ENCODE assay signal across 8 cellular contexts in the genomic region with DNA sequence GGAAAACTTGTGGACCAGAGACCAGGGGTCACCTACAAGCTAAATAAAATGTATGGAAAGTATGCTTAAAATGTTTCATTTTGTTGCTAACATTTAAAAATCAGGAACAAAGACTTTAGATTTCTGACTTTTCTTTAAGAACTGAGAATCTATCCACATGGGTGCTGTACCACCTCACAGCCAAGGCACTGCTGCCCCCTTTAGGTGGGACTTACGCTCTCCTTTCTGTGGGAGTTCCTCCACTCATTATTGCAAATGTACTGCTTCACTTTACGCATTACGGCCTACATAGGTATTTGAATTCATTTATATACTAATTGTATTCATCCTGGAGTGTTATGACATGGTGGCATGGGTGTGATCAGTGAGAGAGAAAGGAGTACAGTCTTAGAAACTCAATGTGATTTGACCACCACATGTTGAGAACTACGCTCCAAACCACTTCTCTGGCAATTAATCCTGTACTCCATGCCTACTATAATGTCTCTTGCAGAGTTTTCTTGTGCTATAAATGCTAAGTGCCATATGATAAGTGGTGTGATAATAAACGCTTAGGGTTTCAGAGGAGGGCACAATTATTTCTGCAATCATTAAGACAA. TPM values are rescaled to one million over a fixed set of nuclear protein-coding genes. Genes with fewer than 3 reads are reported as not detected.
DNase-seq lines count a peak whose midpoint lies in the region; ATAC-seq and TF ChIP-seq lines count a peak whose summit lies in the region.

No MANE protein-coding gene starts in this region.

- H3K27me3 ChIP-seq in DND-41 (ENCODE audit: insufficient read depth, low read length, poor library complexity), result peaks cover 17% of the 10 kb centered on the region

- no peaks in the 10 kb centered on the region for H3K79me2 ChIP-seq in DND-41 (ENCODE audit: insufficient read depth, low read length)

- H3K4me3 Mint-ChIP-seq in activated CD8-positive, alpha-beta T cell treated with anti-CD3 and anti-CD28 coated beads, Interleukin-2, amount 10 ng/mL, durations not matched to agents 7 days and 5 days, result no peak overlapping the region

- no peak overlapping the region for H3K27ac Mint-ChIP-seq in activated CD8-positive, alpha-beta T cell treated with anti-CD3 and anti-CD28 coated beads, Interleukin-2, amount 10 ng/mL, durations not matched to agents 7 days and 5 days

- H3K4me3 ChIP-seq in DND-41 (ENCODE audit: low read depth in 1 of 2, low read length in 2 of 2) (no peak overlapping the region), fibroblast of the aortic adventitia (ENCODE audit: low read depth, low read length) (no peak overlapping the region)

- no peak overlapping the region for H2AFZ ChIP-seq in DND-41 (ENCODE audit: low read depth, low read length)

- H3K36me3 ChIP-seq in DND-41 (ENCODE audit: insufficient read depth, low read length), result no peaks in the 10 kb centered on the region

- no peak overlapping the region for H3K27ac ChIP-seq in DND-41 (ENCODE audit: low read length)

- no peaks in the 10 kb centered on the region for H3K36me3 Mint-ChIP-seq in activated CD8-positive, alpha-beta T cell treated with anti-CD3 and anti-CD28 coated beads, Interleukin-2, amount 10 ng/mL, durations not matched to agents 7 days and 5 days (ENCODE audit: low read depth)

- H4K20me1 ChIP-seq in DND-41 (ENCODE audit: insufficient read depth, low read length), result no peaks in the 10 kb centered on the region

- no peaks in the 10 kb centered on the region for H3K9me3 Mint-ChIP-seq in activated CD8-positive, alpha-beta T cell treated with anti-CD3 and anti-CD28 coated beads, Interleukin-2, amount 10 ng/mL, durations not matched to agents 7 days and 5 days (ENCODE audit: insufficient read depth)

- peak; percentile 57 for DNase-seq in DND-41
- DNase-seq in NCI-H1694 (lab: John Stamatoyannopoulos, UW), result peak; percentile 20
- DNase-seq in activated CD8-positive, alpha-beta T cell treated with anti-CD3 and anti-CD28 coated beads, Interleukin-2, amount 10 ng/mL, durations not matched to agents 7 days and 5 days, result peak; percentile 60
- peak; percentile 61 for DNase-seq in fibroblast of the aortic adventitia (ENCODE audit: low read depth)
- peak; percentile 27 for DNase-seq in putamen (ENCODE audit: low spot score)
- no peak for DNase-seq in DMS153 (lab: John Stamatoyannopoulos, UW)
- DNase-seq in NCI-H187 treated with DMSO at 0.1 percent for 48 hours (lab: John Stamatoyannopoulos, UW), result no peak

- no peak overlapping the region for H3K9ac ChIP-seq in DND-41 (ENCODE audit: low read depth, low read length)

- no peaks in the 10 kb centered on the region for H3K9me3 ChIP-seq in DND-41 (ENCODE audit: insufficient read depth, low read length, severe bottlenecking)

- TF ChIP-seq CTCF in DND-41 (IDR thresholded peaks at IDR 0.05; ENCODE audit: borderline replicate concordance, extremely low read depth, low read length, poor library complexity, severe bottlenecking) (peak; percentile 76), fibroblast of the aortic adventitia (IDR thresholded peaks at IDR 0.05; ENCODE audit: insufficient read depth, low read length) (peak; percentile 83)

- no peaks in the 10 kb centered on the region for H3K4me1 Mint-ChIP-seq in activated CD8-positive, alpha-beta T cell treated with anti-CD3 and anti-CD28 coated beads, Interleukin-2, amount 10 ng/mL, durations not matched to agents 7 days and 5 days (ENCODE audit: low read depth)

- CTCF ChIA-PET in activated CD8-positive, alpha-beta T cell treated with anti-CD3 and anti-CD28 coated beads, Interleukin-2, amount 10 ng/mL, durations not matched to agents 7 days and 5 days (lab: Charles Lee), result interaction anchor here (0.8 to 2.0 kb wide), 3 partner anchors 17 to 170 kb away, joined by 3 to 9 read pairs (median 4); no protein-coding TSS in a partner anchor

- peak; percentile 95 for ATAC-seq in DND-41 (ENCODE audit: insufficient read depth, low read depth)
- peak; percentile 62 for ATAC-seq in GM21619 (IDR thresholded peaks at IDR 0.05; ENCODE audit: unreplicated experiment)
- peak; percentile 81 for ATAC-seq in activated CD8-positive, alpha-beta T cell treated with anti-CD3 and anti-CD28 coated beads, Interleukin-2, amount 10 ng/mL, durations not matched to agents 7 days and 5 days

- POLR2A ChIA-PET in activated CD8-positive, alpha-beta T cell treated with anti-CD3 and anti-CD28 coated beads, Interleukin-2, amount 10 ng/mL, durations not matched to agents 7 days and 5 days (lab: Charles Lee), result no interaction called here

- H3K4me1 ChIP-seq in DND-41 (ENCODE audit: insufficient read depth, low read length), result no peaks in the 10 kb centered on the region

- H3K27me3 Mint-ChIP-seq in activated CD8-positive, alpha-beta T cell treated with anti-CD3 and anti-CD28 coated beads, Interleukin-2, amount 10 ng/mL, durations not matched to agents 7 days and 5 days (ENCODE audit: low read depth), result peaks cover 16% of the 10 kb centered on the region

- H3K4me2 ChIP-seq in DND-41 (ENCODE audit: insufficient read depth, low read length), result no peak overlapping the region

RNA-seq across cellular contexts. Expression of gene CETN3, which starts 24.7 kb away (rescaled TPM):
- total RNA-seq in activated CD8-positive, alpha-beta T cell treated with anti-CD3 and anti-CD28 coated beads, Interleukin-2, amount 10 ng/mL, durations not matched to agents 7 days and 5 days, result 10 to 100 TPM; 30.6 to 31.3 TPM
- 17.2 and 60.8 TPM in 2 replicates for total RNA-seq in fibroblast of the aortic adventitia (ENCODE audit: low replicate concordance)

RNA-seq across cellular contexts. Expression of gene MBLAC2, which starts 40.4 kb away (rescaled TPM):
- 1 to 10 TPM; 5.1 to 5.5 TPM for total RNA-seq in activated CD8-positive, alpha-beta T cell treated with anti-CD3 and anti-CD28 coated beads, Interleukin-2, amount 10 ng/mL, durations not matched to agents 7 days and 5 days
- 6.4 and 10.3 TPM in 2 replicates for total RNA-seq in fibroblast of the aortic adventitia (ENCODE audit: low replicate concordance)

RNA-seq across cellular contexts. Expression of gene POLR3G, which starts 40.4 kb away (rescaled TPM):
- 1 to 10 TPM; 5.5 to 5.8 TPM for total RNA-seq in activated CD8-positive, alpha-beta T cell treated with anti-CD3 and anti-CD28 coated beads, Interleukin-2, amount 10 ng/mL, durations not matched to agents 7 days and 5 days
- total RNA-seq in fibroblast of the aortic adventitia (ENCODE audit: low replicate concordance), result 6.7 and 20.6 TPM in 2 replicates

Comparison
In these comparisons a context has a peak if more than half of its experiments do, and no peak if none do; other contexts are left out.
1. DNase-seq: peak in DND-41 (single experiment), NCI-H1694 (single experiment), activated CD8-positive, alpha-beta T cell treated with anti-CD3 and anti-CD28 coated beads, Interleukin-2, amount 10 ng/mL, durations not matched to agents 7 days and 5 days (single experiment), fibroblast of the aortic adventitia (single experiment) and putamen (single experiment); none in DMS153 (single experiment) and NCI-H187 treated with DMSO at 0.1 percent for 48 hours (single experiment).
2. Peak in every context shown above with its lines, with median percentiles within 50 percentile points of each other: ATAC-seq.